11 cellular contexts compared by ENCODE assay signal in the genomic region with DNA sequence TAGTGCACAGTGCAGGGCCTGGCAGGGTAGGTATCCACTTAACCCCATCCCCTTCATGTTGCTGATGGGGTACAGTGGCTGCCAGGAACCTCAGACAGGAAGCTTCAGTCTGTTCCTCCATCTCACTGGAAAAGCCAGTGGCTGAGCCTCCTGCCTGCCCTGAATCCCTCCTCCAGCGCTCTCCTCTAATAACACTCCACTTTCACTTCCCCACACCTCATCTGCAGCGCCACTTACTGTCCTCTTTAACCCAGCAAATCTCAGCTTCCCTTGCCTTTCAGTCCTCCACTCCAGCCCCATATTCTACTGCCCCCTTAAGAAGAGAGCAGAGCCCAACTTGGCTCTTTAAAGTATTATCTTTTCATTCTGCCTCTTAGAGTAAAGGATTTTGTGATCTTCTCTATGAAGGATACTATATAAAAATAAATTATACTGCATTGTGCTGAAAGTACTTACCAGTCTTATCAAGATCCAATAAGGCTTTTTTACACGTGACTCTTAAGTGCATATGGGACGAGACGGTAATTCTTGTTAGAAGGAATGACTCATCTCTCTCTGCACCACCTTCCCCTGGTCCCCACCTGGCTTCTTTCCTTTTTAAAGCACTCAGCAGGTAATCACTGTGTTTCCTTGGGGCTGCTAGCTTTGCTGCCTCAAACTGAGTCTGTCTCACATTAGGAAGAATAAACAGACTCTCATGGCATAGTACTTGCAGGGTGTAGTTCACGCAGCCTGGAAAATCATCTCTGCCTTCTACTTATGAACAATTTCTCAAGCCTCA.
DNase-seq lines count a peak whose midpoint lies in the region; ATAC-seq and TF ChIP-seq lines count a peak whose summit lies in the region.
"Had no signal": no experiment of that assay in that cellular context is flagged by ENCODE, and none has a peak within 500 bp of the region (broad histone marks: within the 10 kb centered on the region; RNA-seq: fewer than 3 reads in every experiment).

No MANE protein-coding gene starts in this region.

- TF ChIP-seq EP300 in gastroesophageal sphincter (IDR thresholded peaks at IDR 0.05) (no peak), upper lobe of left lung (IDR thresholded peaks at IDR 0.05) (no peak)

- H3K9me3 ChIP-seq in right cardiac atrium (ENCODE audit: control insufficient read depth, low read length) (no peaks in the 10 kb centered on the region), left ventricle myocardium inferior (replicated peaks) (no peaks in the 10 kb centered on the region), gastroesophageal sphincter (no peaks in the 10 kb centered on the region), upper lobe of left lung (no peaks in the 10 kb centered on the region)

- H3K4me1 ChIP-seq in right cardiac atrium (ENCODE audit: control insufficient read depth, insufficient read depth, low read length) (peaks cover 5% of the 10 kb centered on the region), left ventricle myocardium inferior (peaks cover 20% of the 10 kb centered on the region), gastroesophageal sphincter (peaks cover 9 to 60% (median 17%) of the 10 kb centered on the region in 3 donors), upper lobe of left lung (peaks cover 8 to 18% (median 10%) of the 10 kb centered on the region in 4 donors)

- TF ChIP-seq POLR2A in gastroesophageal sphincter (IDR thresholded peaks at IDR 0.05): no peak
- no peak for TF ChIP-seq POLR2A in upper lobe of left lung (IDR thresholded peaks at IDR 0.05)

- no peaks in the 10 kb centered on the region for H3K36me3 ChIP-seq in left ventricle myocardium inferior
- H3K36me3 ChIP-seq in gastroesophageal sphincter: no peaks in the 10 kb centered on the region
- H3K36me3 ChIP-seq in upper lobe of left lung: no peaks in the 10 kb centered on the region

- WGBS in right cardiac atrium: 73% methylated on average over 6 of the region's 6 CpGs
- 45 to 59% methylated on average over 5 to 6 of the region's 6 CpGs for WGBS in gastroesophageal sphincter (ENCODE audit: low coverage in 1 of 2), 2 donors
- WGBS in upper lobe of left lung, 2 donors: 60 to 65% methylated on average over 6 of the region's 6 CpGs

- ATAC-seq in right cardiac atrium (peak; percentile 52 to 62), gastroesophageal sphincter (peak; percentile 37), upper lobe of left lung (ENCODE audit: low FRiP score in 2 of 2) (peak; percentile 38 to 65), HG03045 (IDR thresholded peaks at IDR 0.05; ENCODE audit: unreplicated experiment) (no peak)
- ATAC-seq: SK-N-SH treated with all-trans-retinoic acid at 6 μM for 48 hours had no signal

- H3K27ac ChIP-seq in right cardiac atrium (ENCODE audit: low read length) (no peak overlapping the region), left ventricle myocardium inferior (replicated peaks) (no peak overlapping the region), gastroesophageal sphincter (peak overlapping the region in 3 of 4 donors; percentile 40 to 83 (median 81)), upper lobe of left lung (peak overlapping the region in 2 of 4 donors; percentile 1 to 7)

- DNase-seq in right cardiac atrium: peak in 1 of 3 donors; percentile 44
- DNase-seq in left ventricle myocardium inferior: no peak
- peak; percentile 82 for DNase-seq in NOMO-1 treated with DMSO at 0.1 percent for 48 hours (lab: John Stamatoyannopoulos, UW; ENCODE audit: unreplicated experiment)
- peak in 1 of 2 donors; percentile 63 for DNase-seq in upper lobe of left lung
- DNase-seq in activated CD4-positive, CD25-positive, alpha-beta regulatory T cell treated with anti-CD3 and anti-CD28 coated beads, Interleukin-2, amount 50 U/mL, for 72 hours: no peak
- DNase-seq in SW 1271 (lab: John Stamatoyannopoulos, UW): no peak
- DNase-seq: activated CD4-positive, alpha-beta T cell treated with anti-CD3 and anti-CD28 coated beads for 48 hours; NCI-H1105 treated with DMSO at 0.1 percent for 48 hours had no signal

- intact Hi-C loops in right cardiac atrium (cut with DNase I): loop anchor here in 2 of 4 donors (10.0 kb wide), 1 partner anchor 168 kb away; no protein-coding TSS in a partner anchor
- intact Hi-C loops in left ventricle myocardium inferior (cut with micrococcal nuclease): no loop called here

- H3K27me3 ChIP-seq in right cardiac atrium (ENCODE audit: control insufficient read depth, insufficient read depth): no peaks in the 10 kb centered on the region
- no peaks in the 10 kb centered on the region for H3K27me3 ChIP-seq in left ventricle myocardium inferior (ENCODE audit: low read depth)
- H3K27me3 ChIP-seq in gastroesophageal sphincter: no peaks in the 10 kb centered on the region
- H3K27me3 ChIP-seq in upper lobe of left lung: no peaks in the 10 kb centered on the region

- no peak for TF ChIP-seq CTCF in left ventricle myocardium inferior (IDR thresholded peaks at IDR 0.05; ENCODE audit: borderline replicate concordance)
- TF ChIP-seq CTCF in gastroesophageal sphincter (IDR thresholded peaks at IDR 0.05): no peak
- TF ChIP-seq CTCF in upper lobe of left lung (IDR thresholded peaks at IDR 0.05): no peak

- H3K4me3 ChIP-seq in right cardiac atrium (ENCODE audit: low read length) (no peak overlapping the region), left ventricle myocardium inferior (no peak overlapping the region), gastroesophageal sphincter (no peak overlapping the region), upper lobe of left lung (no peak overlapping the region)

Comparison
In these comparisons a context has a peak if more than half of its experiments do, and no peak if none do; other contexts are left out.
1. H3K27ac ChIP-seq: peak in gastroesophageal sphincter (3 of 4); none in right cardiac atrium (single experiment) and left ventricle myocardium inferior (single experiment).